Comparison of ENCODE assay signal across 1 cellular context in genomic region chr1:207821464-207822045, GRCh38.
TF ChIP-seq lines count a peak whose summit lies in the region.

No MANE protein-coding gene starts in this region.

TF ChIP-seq in liver, 16 proteins besides CTCF, POLR2A, EP300 and RAD21 (continued from another document):
- TF ChIP-seq GABPA (IDR thresholded peaks at IDR 0.05 in 1 of 2, conservative IDR thresholded peaks at IDR 0.05 in 1 of 2) (no peak), SP1 (IDR thresholded peaks at IDR 0.05) (no peak), ZBTB33 (IDR thresholded peaks at IDR 0.05) (no peak), ATF3 (IDR thresholded peaks at IDR 0.05) (no peak), TAF1 (conservative IDR thresholded peaks at IDR 0.05) (no peak), YY1 (IDR thresholded peaks at IDR 0.05) (no peak), FOXA1 (IDR thresholded peaks at IDR 0.05) (no peak), JUND (IDR thresholded peaks at IDR 0.05) (no peak), HNF4A (conservative IDR thresholded peaks at IDR 0.05) (no peak), MAX (IDR thresholded peaks at IDR 0.05) (no peak), EGR1 (IDR thresholded peaks at IDR 0.05; ENCODE audit: low read depth in 2 of 2) (no peak)
